In genomic region chr2:105294844-105295481, GRCh38 we compare ENCODE assay signal across 8 cellular contexts. TPM values are rescaled to one million over a fixed set of nuclear protein-coding genes. Genes with fewer than 3 reads are reported as not detected.
DNase-seq lines count a peak whose midpoint lies in the region; ATAC-seq and TF ChIP-seq lines count a peak whose summit lies in the region.

No MANE protein-coding gene starts in this region.

- H3K27me3 ChIP-seq in HL-60 (ENCODE audit: insufficient read depth, poor library complexity, severe bottlenecking) (no peaks in the 10 kb centered on the region), SJCRH30 (no peaks in the 10 kb centered on the region)

- H3K4me3 ChIP-seq in HL-60 (replicated peaks; ENCODE audit: insufficient read depth, low read length) (no peak overlapping the region), SJCRH30 (no peak overlapping the region)

- DNase-seq in Right ventricle myocardium superior (no peak), cardiac septum (ENCODE audit: low spot score) (no peak), HL-60 (ENCODE audit: low read depth in 1 of 2, low spot score in 1 of 2) (peak in 1 of 2 experiments; percentile 50), SJCRH30 (peak; percentile 78 to 81), dermis microvascular lymphatic vessel endothelial cell (ENCODE audit: low read depth in 2 of 2) (peak; percentile 21 to 72), lung microvascular endothelial cell (ENCODE audit: low read depth in 2 of 2) (peak; percentile 70 to 78)

- H3K4me1 ChIP-seq in SJCRH30, result peaks cover 17% of the 10 kb centered on the region

- no peak overlapping the region for H3K27ac ChIP-seq in HL-60 (replicated peaks)
- H3K27ac ChIP-seq in SJCRH30, result peak overlapping the region; percentile 38; the same call in 1 of the 2 replicates

- H3K36me3 ChIP-seq in SJCRH30, result peaks cover 9% of the 10 kb centered on the region

- ATAC-seq in Right ventricle myocardium superior (ENCODE audit: poor library complexity), result peak; percentile 80
- no peak for ATAC-seq in GM19328 (IDR thresholded peaks at IDR 0.05; ENCODE audit: unreplicated experiment)
- ATAC-seq in GM21825 (IDR thresholded peaks at IDR 0.05; ENCODE audit: unreplicated experiment), result no peak

- H3K9me3 ChIP-seq in SJCRH30 (replicated peaks), result no peaks in the 10 kb centered on the region

- peak; percentile 5 for TF ChIP-seq CTCF in HL-60 (IDR thresholded peaks at IDR 0.05; ENCODE audit: insufficient read depth, low read length)

- intact Hi-C loops in Right ventricle myocardium superior (cut with DNase I) (no loop called here), cardiac septum (cut with DNase I) (no loop called here)

RNA-seq across cellular contexts. Expression of gene TGFBRAP1, which starts 34.6 kb away (rescaled TPM):
- total RNA-seq in Right ventricle myocardium superior (8.6 TPM), cardiac septum (9.8 TPM), dermis microvascular lymphatic vessel endothelial cell (33.0 and 57.5 TPM in 2 replicates), lung microvascular endothelial cell (32.7 and 64.1 TPM in 2 replicates)
- total RNA-seq in SJCRH30 (2014; rRNA removed; shearing (Covaris generic)), result 18.7 and 19.5 TPM in 2 replicates

RNA-seq across cellular contexts. Expression of gene C2orf49, which starts 42.4 kb away (rescaled TPM):
- total RNA-seq in Right ventricle myocardium superior (18.7 TPM), cardiac septum (20.2 TPM), dermis microvascular lymphatic vessel endothelial cell (10.3 and 10.6 TPM in 2 replicates), lung microvascular endothelial cell (7.6 and 11.7 TPM in 2 replicates)
- 19.6 and 21.6 TPM in 2 replicates for total RNA-seq in SJCRH30 (2014; rRNA removed; shearing (Covaris generic))

RNA-seq across cellular contexts. Expression of gene GPR45, which starts 53.4 kb away (rescaled TPM):
- total RNA-seq in Right ventricle myocardium superior (not detected), cardiac septum (not detected), dermis microvascular lymphatic vessel endothelial cell (not detected in 2 replicates), lung microvascular endothelial cell (not detected in 2 replicates)
- 0.13 and 0.43 TPM in 2 replicates for total RNA-seq in SJCRH30 (2014; rRNA removed; shearing (Covaris generic))

Comparison
In these comparisons a context has a peak if more than half of its experiments do, and no peak if none do; other contexts are left out.
1. DNase-seq: peak in SJCRH30 (2 of 2), dermis microvascular lymphatic vessel endothelial cell (2 of 2) and lung microvascular endothelial cell (2 of 2); none in Right ventricle myocardium superior (single experiment) and cardiac septum (single experiment).